16 cellular contexts compared by ENCODE assay signal in the genomic region with DNA sequence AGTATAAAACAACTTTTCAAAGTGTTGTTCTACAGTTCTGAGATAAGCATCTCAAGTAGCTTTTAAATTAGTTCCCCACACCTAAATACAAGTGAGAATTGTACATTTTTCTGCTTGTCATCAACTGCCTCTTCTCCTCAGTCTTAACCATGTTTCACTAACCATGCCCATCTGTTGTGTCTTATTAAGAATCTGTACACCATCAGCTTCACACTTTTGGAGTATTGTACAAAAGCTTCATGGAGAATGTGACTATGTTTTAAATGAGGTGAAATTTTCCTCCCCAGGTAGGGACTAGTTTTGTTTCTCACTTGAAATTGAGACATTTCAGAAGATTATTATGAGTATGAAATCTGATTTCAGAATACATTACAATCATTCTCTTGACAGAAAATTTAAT. TPM values are rescaled to one million over a fixed set of nuclear protein-coding genes. Genes with fewer than 3 reads are reported as not detected.
DNase-seq lines count a peak whose midpoint lies in the region; ATAC-seq lines count a peak whose summit lies in the region.
"Had no signal": no experiment of that assay in that cellular context is flagged by ENCODE, and none has a peak within 500 bp of the region (broad histone marks: within the 10 kb centered on the region; RNA-seq: fewer than 3 reads in every experiment).

No MANE protein-coding gene starts in this region.

- H3K27ac Mint-ChIP-seq in activated T-cell treated with anti-CD3 and anti-CD28 coated beads, Interleukin-2, amount 50 U/mL, for 24 hours: peak overlapping the region; percentile 0
- no peak overlapping the region for H3K27ac Mint-ChIP-seq in activated T-helper 17 cell treated with anti-CD3 and anti-CD28 coated beads, Interleukin-2, amount 50 U/mL, for 72 hours
- H3K27ac Mint-ChIP-seq: CD4-positive, alpha-beta memory T cell; HFFc6 had no signal

- peak; percentile 31 for ATAC-seq in activated T-helper 17 cell treated with anti-CD3 and anti-CD28 coated beads, Interleukin-2, amount 50 U/mL, for 72 hours (replicated peaks)

- no peak overlapping the region for H3K4me3 ChIP-seq in subcutaneous abdominal adipose tissue (ENCODE audit: low read depth in 1 of 5, low read length in 5 of 5)
- H3K4me3 ChIP-seq: HAP-1 had no signal

- peaks cover 10% of the 10 kb centered on the region for H3K36me3 Mint-ChIP-seq in activated T-cell treated with anti-CD3 and anti-CD28 coated beads, Interleukin-2, amount 50 U/mL, for 24 hours (ENCODE audit: low read depth)
- no peaks in the 10 kb centered on the region for H3K36me3 Mint-ChIP-seq in activated T-helper 17 cell treated with anti-CD3 and anti-CD28 coated beads, Interleukin-2, amount 50 U/mL, for 72 hours (ENCODE audit: low read depth)

- H3K4me1 Mint-ChIP-seq in activated T-cell treated with anti-CD3 and anti-CD28 coated beads, Interleukin-2, amount 50 U/mL, for 24 hours (ENCODE audit: low read depth): peaks cover 7% of the 10 kb centered on the region
- peaks cover 4% of the 10 kb centered on the region for H3K4me1 Mint-ChIP-seq in activated T-helper 17 cell treated with anti-CD3 and anti-CD28 coated beads, Interleukin-2, amount 50 U/mL, for 72 hours

- H3K4me3 Mint-ChIP-seq in activated T-cell treated with anti-CD3 and anti-CD28 coated beads, Interleukin-2, amount 50 U/mL, for 24 hours: no peak overlapping the region
- no peak overlapping the region for H3K4me3 Mint-ChIP-seq in activated T-helper 17 cell treated with anti-CD3 and anti-CD28 coated beads, Interleukin-2, amount 50 U/mL, for 72 hours
- H3K4me3 Mint-ChIP-seq: CD4-positive, alpha-beta memory T cell; HFFc6 had no signal

- H3K36me3 ChIP-seq in subcutaneous abdominal adipose tissue (ENCODE audit: control insufficient read depth in 5 of 5, insufficient read depth in 5 of 5, low read length in 5 of 5): peaks cover 7 to 20% (median 13%) of the 10 kb centered on the region in 5 donors
- H3K36me3 ChIP-seq: HAP-1 had no signal

- H3K4me1 ChIP-seq in subcutaneous abdominal adipose tissue (ENCODE audit: control insufficient read depth in 5 of 5, insufficient read depth in 5 of 5, low read length in 5 of 5): peaks cover 0 to 71% (median 18%) of the 10 kb centered on the region in 5 donors

- no peaks in the 10 kb centered on the region for H3K9me3 ChIP-seq in subcutaneous abdominal adipose tissue (ENCODE audit: control insufficient read depth in 5 of 5, low read length in 5 of 5)
- H3K9me3 ChIP-seq: HAP-1 had no signal

- peak overlapping the region; percentile 44 for H3K27ac ChIP-seq in subcutaneous abdominal adipose tissue (ENCODE audit: low read depth, low read length)

- no peaks in the 10 kb centered on the region for H3K9me3 Mint-ChIP-seq in activated T-cell treated with anti-CD3 and anti-CD28 coated beads, Interleukin-2, amount 50 U/mL, for 24 hours
- H3K9me3 Mint-ChIP-seq in activated T-helper 17 cell treated with anti-CD3 and anti-CD28 coated beads, Interleukin-2, amount 50 U/mL, for 72 hours: no peaks in the 10 kb centered on the region
- H3K9me3 Mint-ChIP-seq: HFFc6 had no signal

- no peaks in the 10 kb centered on the region for H3K27me3 Mint-ChIP-seq in activated T-cell treated with anti-CD3 and anti-CD28 coated beads, Interleukin-2, amount 50 U/mL, for 24 hours
- H3K27me3 Mint-ChIP-seq in activated T-helper 17 cell treated with anti-CD3 and anti-CD28 coated beads, Interleukin-2, amount 50 U/mL, for 72 hours: no peaks in the 10 kb centered on the region
- H3K27me3 Mint-ChIP-seq: CD4-positive, alpha-beta memory T cell had no signal

- H3K27me3 ChIP-seq in subcutaneous abdominal adipose tissue (ENCODE audit: control insufficient read depth in 5 of 5, insufficient read depth in 4 of 5, low read length in 5 of 5): no peaks in the 10 kb centered on the region

- no peak for DNase-seq in activated T-cell treated with anti-CD3 and anti-CD28 coated beads, Interleukin-2, amount 50 U/mL, for 24 hours
- DNase-seq in activated T-cell treated with anti-CD3 and anti-CD28 coated beads, Interleukin-2, amount 50 U/mL, for 48 hours: no peak
- DNase-seq in activated T-cell treated with anti-CD3 and anti-CD28 coated beads for 4 hours: no peak
- DNase-seq in NAMALWA (ENCODE audit: low spot score): no peak
- DNase-seq: C1 segment of cervical spinal cord; Calu3; CD4-positive, alpha-beta memory T cell; COR-L47; DMS79; EL; GDM1; GOT3; HFFc6 had no signal

- no peak overlapping the region for H3K9ac ChIP-seq in subcutaneous abdominal adipose tissue (ENCODE audit: low read length in 5 of 5)

RNA-seq across cellular contexts. Expression of a gene that starts 52.4 kb away (rescaled TPM):
- total RNA-seq in activated T-helper 17 cell treated with anti-CD3 and anti-CD28 coated beads, Interleukin-2, amount 50 U/mL, for 72 hours: 1 to 10 TPM; 5.6 to 6.4 TPM
